In genomic region chr17:67521773-67522069, GRCh38 we compare ENCODE assay signal across 27 cellular contexts.
"Had no signal": no experiment of that assay in that cellular context is flagged by ENCODE, and none has a peak within 500 bp of the region (broad histone marks: within the 10 kb centered on the region; RNA-seq: fewer than 3 reads in every experiment).

No MANE protein-coding gene starts in this region.

- H3K4me3 Mint-ChIP-seq: activated CD4-positive, alpha-beta T cell treated with anti-CD3 and anti-CD28 coated beads, Interleukin-2, amount 10 ng/mL, durations not matched to agents 7 days and 5 days; activated CD8-positive, alpha-beta memory T cell treated with anti-CD3 and anti-CD28 coated beads, Interleukin-2, amount 10 ng/mL, durations not matched to agents 7 days and 5 days; activated CD8-positive, alpha-beta T cell treated with anti-CD3 and anti-CD28 coated beads for 36 hours; activated T-helper 1 cell treated with anti-CD3 and anti-CD28 coated beads, Interleukin-12 subunit alpha, Interleukin-12 subunit beta, Interleukin-2, Interleukin-4 antibody, amounts not matched to agents 30 ng/mL and 10 ng/mL and 1 ng/mL, durations not matched to agents 14 hours and 24 hours and 36 hours; dendritic cell treated with granulocyte-macrophage colony-stimulating factor and Interleukin-4, amounts not matched to agents 40 ng/mL and 50 ng/mL, for 4 days; neural crest cell; T-cell; T-helper 2 cell treated with Interferon-gamma antibody and Interleukin-4, amounts not matched to agents 5 μg/mL and 100 μg/mL, for 36 hours had no signal

- H3K9me3 ChIP-seq: thoracic aorta, upper lobe of left lung had no signal

- H3K27ac Mint-ChIP-seq: activated CD4-positive, alpha-beta T cell treated with anti-CD3 and anti-CD28 coated beads, Interleukin-2, amount 10 ng/mL, durations not matched to agents 7 days and 5 days; activated CD8-positive, alpha-beta memory T cell treated with anti-CD3 and anti-CD28 coated beads, Interleukin-2, amount 10 ng/mL, durations not matched to agents 7 days and 5 days; activated CD8-positive, alpha-beta T cell treated with anti-CD3 and anti-CD28 coated beads for 36 hours; activated T-helper 1 cell treated with anti-CD3 and anti-CD28 coated beads, Interleukin-12 subunit alpha, Interleukin-12 subunit beta, Interleukin-2, Interleukin-4 antibody, amounts not matched to agents 30 ng/mL and 10 ng/mL and 1 ng/mL, durations not matched to agents 14 hours and 24 hours and 36 hours; dendritic cell treated with granulocyte-macrophage colony-stimulating factor and Interleukin-4, amounts not matched to agents 40 ng/mL and 50 ng/mL, for 4 days; progenitor cell of endocrine pancreas; T-helper 2 cell treated with Interferon-gamma antibody and Interleukin-4, amounts not matched to agents 5 μg/mL and 100 μg/mL, for 36 hours had no signal

- H3K36me3 ChIP-seq: brain microvascular endothelial cell, left ventricle myocardium inferior, spleen, thoracic aorta, upper lobe of left lung had no signal

- ATAC-seq: activated CD8-positive, alpha-beta memory T cell treated with anti-CD3 and anti-CD28 coated beads, Interleukin-2, amount 10 ng/mL, durations not matched to agents 7 days and 5 days; activated CD8-positive, alpha-beta T cell treated with anti-CD3 and anti-CD28 coated beads for 36 hours; T-cell had no signal

- H3K9me3 Mint-ChIP-seq: activated CD4-positive, alpha-beta T cell treated with anti-CD3 and anti-CD28 coated beads, Interleukin-2, amount 10 ng/mL, durations not matched to agents 7 days and 5 days; activated T-helper 1 cell treated with anti-CD3 and anti-CD28 coated beads, Interleukin-12 subunit alpha, Interleukin-12 subunit beta, Interleukin-2, Interleukin-4 antibody, amounts not matched to agents 30 ng/mL and 10 ng/mL and 1 ng/mL, durations not matched to agents 14 hours and 24 hours and 36 hours; T-helper 2 cell treated with Interferon-gamma antibody and Interleukin-4, amounts not matched to agents 5 μg/mL and 100 μg/mL, for 36 hours had no signal

- DNase-seq: activated CD4-positive, alpha-beta T cell treated with anti-CD3 and anti-CD28 coated beads, Interleukin-2, amount 10 ng/mL, durations not matched to agents 7 days and 5 days; activated CD4-positive, CD25-positive, alpha-beta regulatory T cell treated with anti-CD3 and anti-CD28 coated beads, Interleukin-2, amount 50 U/mL, for 72 hours; activated CD8-positive, alpha-beta memory T cell treated with anti-CD3 and anti-CD28 coated beads, Interleukin-2, amount 10 ng/mL, durations not matched to agents 7 days and 5 days; activated CD8-positive, alpha-beta T cell treated with anti-CD3 and anti-CD28 coated beads for 36 hours; activated gamma-delta T cell; activated naive CD4-positive, alpha-beta T cell treated with anti-CD3 and anti-CD28 coated beads, Interleukin-2, amount 50 U/mL, for 16 hours; aorta; brain microvascular endothelial cell; caudate nucleus; effector CD4-positive, alpha-beta T cell; foreskin melanocyte; kidney glomerular epithelial cell; left ventricle myocardium inferior; mammary epithelial cell; retina; spleen; stimulated activated CD4-positive, alpha-beta T cell treated with anti-CD3 and anti-CD28 coated beads, Interleukin-4, amount 100 ng/mL, for 24 hours; stimulated activated naive CD4-positive, alpha-beta T cell treated with Interleukin-2 at 50 U/mL for 16 hours; T-cell; upper lobe of left lung had no signal

- H3K27ac ChIP-seq: brain microvascular endothelial cell, left ventricle myocardium inferior, spleen, thoracic aorta, upper lobe of left lung, VCaP had no signal

- H3K4me3 ChIP-seq: left ventricle myocardium inferior, spleen, thoracic aorta, upper lobe of left lung had no signal

- H3K27me3 Mint-ChIP-seq: activated CD4-positive, alpha-beta T cell treated with anti-CD3 and anti-CD28 coated beads, Interleukin-2, amount 10 ng/mL, durations not matched to agents 7 days and 5 days; activated CD8-positive, alpha-beta memory T cell treated with anti-CD3 and anti-CD28 coated beads, Interleukin-2, amount 10 ng/mL, durations not matched to agents 7 days and 5 days; activated CD8-positive, alpha-beta T cell treated with anti-CD3 and anti-CD28 coated beads for 36 hours; progenitor cell of endocrine pancreas; T-cell had no signal

- H3K27me3 ChIP-seq: brain microvascular endothelial cell, spleen, upper lobe of left lung had no signal
